ENCODE assay signal across 1 cellular context in the genomic region with DNA sequence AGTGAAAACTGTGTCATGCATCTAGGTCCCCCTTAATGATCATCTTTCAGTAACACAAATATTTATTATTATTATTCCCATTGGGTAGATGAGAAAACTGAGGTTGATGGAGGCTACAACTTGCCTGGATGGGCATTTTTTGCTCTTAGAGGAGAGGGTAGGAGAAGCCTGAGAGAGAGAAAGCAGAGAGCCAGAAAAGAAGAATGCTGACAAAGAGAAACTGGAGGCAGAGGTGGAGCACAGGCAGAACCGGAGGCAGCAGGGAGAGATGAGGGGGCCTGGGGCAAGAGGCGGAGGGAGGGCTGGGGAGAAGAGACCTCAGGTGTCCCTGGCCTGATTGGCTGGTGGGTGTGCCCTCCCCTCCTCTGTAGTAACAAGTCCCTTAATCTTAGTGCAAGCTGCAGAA.
TF ChIP-seq lines count a peak whose summit lies in the region.

No MANE protein-coding gene starts in this region.

TF ChIP-seq in neural cell, 6 proteins besides CTCF, POLR2A, EP300 and RAD21 (continued from another document):
- TF ChIP-seq, protein P1, sequence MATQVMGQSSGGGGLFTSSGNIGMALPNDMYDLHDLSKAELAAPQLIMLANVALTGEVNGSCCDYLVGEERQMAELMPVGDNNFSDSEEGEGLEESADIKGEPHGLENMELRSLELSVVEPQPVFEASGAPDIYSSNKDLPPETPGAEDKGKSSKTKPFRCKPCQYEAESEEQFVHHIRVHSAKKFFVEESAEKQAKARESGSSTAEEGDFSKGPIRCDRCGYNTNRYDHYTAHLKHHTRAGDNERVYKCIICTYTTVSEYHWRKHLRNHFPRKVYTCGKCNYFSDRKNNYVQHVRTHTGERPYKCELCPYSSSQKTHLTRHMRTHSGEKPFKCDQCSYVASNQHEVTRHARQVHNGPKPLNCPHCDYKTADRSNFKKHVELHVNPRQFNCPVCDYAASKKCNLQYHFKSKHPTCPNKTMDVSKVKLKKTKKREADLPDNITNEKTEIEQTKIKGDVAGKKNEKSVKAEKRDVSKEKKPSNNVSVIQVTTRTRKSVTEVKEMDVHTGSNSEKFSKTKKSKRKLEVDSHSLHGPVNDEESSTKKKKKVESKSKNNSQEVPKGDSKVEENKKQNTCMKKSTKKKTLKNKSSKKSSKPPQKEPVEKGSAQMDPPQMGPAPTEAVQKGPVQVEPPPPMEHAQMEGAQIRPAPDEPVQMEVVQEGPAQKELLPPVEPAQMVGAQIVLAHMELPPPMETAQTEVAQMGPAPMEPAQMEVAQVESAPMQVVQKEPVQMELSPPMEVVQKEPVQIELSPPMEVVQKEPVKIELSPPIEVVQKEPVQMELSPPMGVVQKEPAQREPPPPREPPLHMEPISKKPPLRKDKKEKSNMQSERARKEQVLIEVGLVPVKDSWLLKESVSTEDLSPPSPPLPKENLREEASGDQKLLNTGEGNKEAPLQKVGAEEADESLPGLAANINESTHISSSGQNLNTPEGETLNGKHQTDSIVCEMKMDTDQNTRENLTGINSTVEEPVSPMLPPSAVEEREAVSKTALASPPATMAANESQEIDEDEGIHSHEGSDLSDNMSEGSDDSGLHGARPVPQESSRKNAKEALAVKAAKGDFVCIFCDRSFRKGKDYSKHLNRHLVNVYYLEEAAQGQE (IDR thresholded peaks at IDR 0.05; ENCODE audit: borderline replicate concordance): no peak
- no peak for TF ChIP-seq POLR2AphosphoS5 (IDR thresholded peaks at IDR 0.05)
- TF ChIP-seq SMC3 (conservative IDR thresholded peaks at IDR 0.05; ENCODE audit: poor library complexity): no peak
- TF ChIP-seq TAF1 (IDR thresholded peaks at IDR 0.05; ENCODE audit: low read depth): no peak
